ENCODE assay signal across 19 cellular contexts in genomic region chr7:155519358-155519757, GRCh38. TPM values are rescaled to one million over a fixed set of nuclear protein-coding genes. Genes with fewer than 3 reads are reported as not detected.
"Had no signal": no experiment of that assay in that cellular context is flagged by ENCODE, and none has a peak within 500 bp of the region (broad histone marks: within the 10 kb centered on the region; RNA-seq: fewer than 3 reads in every experiment).

No MANE protein-coding gene starts in this region.

RNA-seq across cellular contexts. Expression of gene CNPY1, which starts 27.0 kb away (rescaled TPM):
- total RNA-seq: activated naive CD4-positive, alpha-beta T cell treated with anti-CD3 and anti-CD28 coated beads for 36 hours; activated naive CD4-positive, alpha-beta T cell treated with anti-CD3 and anti-CD28 coated beads, Interleukin-2, amount 50 U/mL, for 72 hours; activated naive CD8-positive, alpha-beta T cell treated with anti-CD3 and anti-CD28 coated beads for 36 hours; activated naive CD8-positive, alpha-beta T cell treated with anti-CD3 and anti-CD28 coated beads, Interleukin-2, amount 10 ng/mL, durations not matched to agents 7 days and 5 days; activated T-cell treated with anti-CD3 and anti-CD28 coated beads, Interleukin-2, amount 50 U/mL, for 4 hours; activated T-cell treated with anti-CD3 and anti-CD28 coated beads, Interleukin-2, amount 50 U/mL, for 72 hours; activated T-helper 1 cell treated with anti-CD3 and anti-CD28 coated beads, Interleukin-12 subunit alpha, Interleukin-12 subunit beta, Interleukin-2, Interleukin-4 antibody, amounts not matched to agents 30 ng/mL and 10 ng/mL and 1 ng/mL, durations not matched to agents 14 hours and 24 hours and 36 hours; activated T-helper 17 cell treated with anti-CD3 and anti-CD28 coated beads, Interleukin-2, amount 50 U/mL, for 72 hours; activated T-helper 2 cell treated with anti-CD3 and anti-CD28 coated beads, Interferon-gamma antibody, Interleukin-2, Interleukin-4, amounts not matched to agents 10 μg/mL and 5 μg/mL and 100 μg/mL, durations not matched to agents 14 hours and 24 hours and 36 hours; adrenal gland; aorta; ascending aorta; astrocyte; body of pancreas; bronchial epithelial cell; cardiac septum; chondrocyte had no signal
- polyA plus RNA-seq: adipose tissue, adrenal gland, aorta, cardiac muscle cell had no signal
